In genomic region chr14:45251912-45252311, GRCh38 we compare ENCODE assay signal across 8 cellular contexts. TPM values are rescaled to one million over a fixed set of nuclear protein-coding genes. Genes with fewer than 3 reads are reported as not detected.
DNase-seq lines count a peak whose midpoint lies in the region; ATAC-seq, FAIRE-seq and TF ChIP-seq lines count a peak whose summit lies in the region.

No MANE protein-coding gene starts in this region.

- H3K9me3 ChIP-seq in K562 (replicated peaks; ENCODE audit: control insufficient read depth, insufficient read depth, low read depth, low read length), result peaks cover 6% of the 10 kb centered on the region; the same call in 1 of the 2 replicates

- CTCF ChIA-PET in K562 (lab: Yijun Ruan, JAX; ENCODE audit: low intra/inter-chr PET ratio), result no interaction called here

- TF ChIP-seq EP300 in K562 (IDR thresholded peaks at IDR 0.05; ENCODE audit: low read length), result no peak

- no peak overlapping the region for H2AFZ ChIP-seq in K562 (ENCODE audit: low read depth, low read length)

- H3K36me3 ChIP-seq in K562 (ENCODE audit: control insufficient read depth, insufficient read depth, low read length), result no peaks in the 10 kb centered on the region

- H4K20me1 ChIP-seq in K562 (replicated peaks; ENCODE audit: control insufficient read depth, insufficient read depth, low read length), result no peaks in the 10 kb centered on the region

- no peak for TF ChIP-seq CTCF in K562 (IDR thresholded peaks at IDR 0.05 in 2 of 3, conservative IDR thresholded peaks at IDR 0.05 in 1 of 3; ENCODE audit: insufficient read depth in 2 of 3, low read depth in 1 of 3, low read length in 3 of 3)

- WGBS in K562 (ENCODE audit: insufficient coverage, low coverage, missing lambda C conversion rate), result 3% methylated on average over 5 of the region's 5 CpGs

- peak overlapping the region; percentile 81 for H3K4me3 ChIP-seq in K562

- peaks cover 58% of the 10 kb centered on the region for H3K79me2 ChIP-seq in K562 (ENCODE audit: control insufficient read depth, insufficient read depth, low read length)

- DNase-seq in Ammon's horn (ENCODE audit: low spot score), result peak; percentile 49
- DNase-seq in NCI-H69 (lab: John Stamatoyannopoulos, UW), result peak; percentile 61
- peak in 2 of 4 experiments; percentile 12 to 24 for DNase-seq in K562 (ENCODE audit: extremely low read depth in 1 of 4, low spot score in 3 of 4)
- DNase-seq in medulla oblongata (ENCODE audit: extremely low spot score), result peak; percentile 73
- no peak for DNase-seq in OCI-M2 (lab: John Stamatoyannopoulos, UW; ENCODE audit: unreplicated experiment)
- DNase-seq in D341Med (ENCODE audit: low spot score), result no peak

- peak overlapping the region in 1 of 2 experiments; percentile 80; a peak in 2 of 4 replicates for H3K9ac ChIP-seq in K562 (ENCODE audit: insufficient read depth in 1 of 2, low read depth in 2 of 2, low read length in 2 of 2)

- no peaks in the 10 kb centered on the region for H3K27me3 ChIP-seq in K562 (ENCODE audit: control insufficient read depth in 2 of 2, insufficient read depth in 2 of 2, low read length in 2 of 2)

- no TSS peak for BruUV-seq in K562 (replicated peaks; lab: Mats Ljungman, UMichigan)

- in situ Hi-C loops in K562 (cut with MboI), result no loop called here

- no peak for FAIRE-seq in K562 (lab: Jason Lieb, UNC)

- intact Hi-C loops in K562 (cut with micrococcal nuclease), result loop anchor here (2.0 to 5.0 kb wide), 2 partner anchors 117 to 290 kb away; partner anchors contain the start of genes FANCM, FKBP3, KLHL28 and TOGARAM1

- POLR2A ChIA-PET in K562 (lab: Yijun Ruan, JAX), result interaction anchor here (0.6 to 1.4 kb wide), 3 partner anchors 10 to 136 kb away, joined by 3 to 4 read pairs (median 3); no protein-coding TSS in a partner anchor

- peak; percentile 63 for ATAC-seq in GM18511 (IDR thresholded peaks at IDR 0.05; ENCODE audit: unreplicated experiment)
- peak; percentile 69 for ATAC-seq in HG02938 (IDR thresholded peaks at IDR 0.05; ENCODE audit: unreplicated experiment)
- ATAC-seq in K562, result peak; percentile 71

- no peaks in the 10 kb centered on the region for H3K9me1 ChIP-seq in K562 (ENCODE audit: control insufficient read depth, insufficient read depth, low read length)

- H3K27ac ChIP-seq in K562 (ENCODE audit: extremely low read depth, low read depth, low read length), result peak overlapping the region; percentile 86; the same call in 2 of the 3 replicates

- H3K4me1 ChIP-seq in K562 (replicated peaks in 1 of 2; ENCODE audit: control insufficient read depth in 2 of 2, insufficient read depth in 2 of 2, low read length in 2 of 2), result peaks cover 7 to 12% of the 10 kb centered on the region in 2 experiments; a peak in 3 of 5 replicates

- TF ChIP-seq POLR2A in K562 (conservative IDR thresholded peaks at IDR 0.05), result no peak

- no peak for TF ChIP-seq RAD21 in K562 (CRISPR knock-in tag; conservative IDR thresholded peaks at IDR 0.05 in 1 of 2, IDR thresholded peaks at IDR 0.05 in 1 of 2)

- peak overlapping the region; percentile 47 for H3K4me2 ChIP-seq in K562 (ENCODE audit: insufficient read depth, low read length)

TF ChIP-seq in K562, 482 proteins besides CTCF, POLR2A, EP300 and RAD21:
- TF ChIP-seq FOXK2 (conservative IDR thresholded peaks at IDR 0.05 in 1 of 2, IDR thresholded peaks at IDR 0.05 in 1 of 2; ENCODE audit: low read depth in 2 of 2) (0 out of 4 replicates have a peak, but pooled peaks of 1 of the 2 experiments have one; percentile 29), RCOR1 (IDR thresholded peaks at IDR 0.05; ENCODE audit: borderline replicate concordance in 1 of 2, low read depth in 2 of 2, low read length in 2 of 2) (no peak), SPI1 (IDR thresholded peaks at IDR 0.05; ENCODE audit: borderline replicate concordance, low read depth, low read length) (peak; percentile 68)

RNA-seq across cellular contexts. Expression of gene MIS18BP1, which starts 1.1 kb away (rescaled TPM):
- 9.0 and 83.5 TPM in 2 replicates for total RNA-seq in K562 (2011; cell fraction: chromatin; rRNA removed; ENCODE audit: low replicate concordance)
- total RNA-seq in K562 (2011; cell fraction: nucleolus; rRNA removed), result 6.8 and 13.0 TPM in 2 replicates
- 19.1 and 24.1 TPM in 2 replicates for total RNA-seq in K562 (2011; cell fraction: nucleoplasm; rRNA removed)
- total RNA-seq in K562 (2014; rRNA removed) (18.0 and 20.0 TPM in 2 replicates), K562 (2014; rRNA removed; fragmentation: Illumina TruSeq; extraction: Trizol) (29.1 and 36.3 TPM in 2 replicates), K562 (2015; rRNA removed; fragmentation: Illumina TruSeq; extraction: Trizol) (23.6 and 25.4 TPM in 2 replicates), K562 (2021) (19.1 TPM in 2 replicates)
- polyA plus RNA-seq in K562 (2011; rRNA removed) (19.9 and 25.5 TPM in 2 replicates), K562 (2014; fragmentation: Illumina TruSeq; extraction: Trizol) (22.3 and 26.4 TPM in 2 replicates), K562 (2014; fragmentation: Nextera tagmentation; extraction: Ambion mirVana) (1 to 10 TPM; 5.0 to 5.5 TPM), K562 (2014; rRNA removed) (17.5 and 18.0 TPM in 2 replicates)
- polyA plus RNA-seq in K562 (2011; cell fraction: cytosol; rRNA removed), result 4.6 and 4.9 TPM in 2 replicates
- 13.4 and 15.3 TPM in 2 replicates for polyA plus RNA-seq in K562 (2011; cell fraction: nucleus; rRNA removed)
- 11.7 and 15.0 TPM in 2 replicates for polyA plus RNA-seq in K562 (2012)
- polyA minus RNA-seq in K562 (2011; rRNA and poly(A)+ RNA removed), result 31.6 and 32.9 TPM in 2 replicates
- polyA minus RNA-seq in K562 (2011; cell fraction: cytosol; rRNA and poly(A)+ RNA removed), result 11.0 and 15.7 TPM in 2 replicates
- polyA minus RNA-seq in K562 (2011; cell fraction: nucleus; rRNA and poly(A)+ RNA removed), result 20.1 and 29.9 TPM in 2 replicates

Comparison
In these comparisons a context has a peak if more than half of its experiments do, and no peak if none do; other contexts are left out.
1. DNase-seq: peak in Ammon's horn (single experiment), NCI-H69 (single experiment) and medulla oblongata (single experiment); none in OCI-M2 (single experiment) and D341Med (single experiment).
2. Peak in every context shown above with its lines, with median percentiles within 50 percentile points of each other: ATAC-seq.